In genomic region chr2:191202881-191203397, GRCh38 we compare ENCODE assay signal across 12 cellular contexts. TPM values are rescaled to one million over a fixed set of nuclear protein-coding genes. Genes with fewer than 3 reads are reported as not detected.
DNase-seq lines count a peak whose midpoint lies in the region; ATAC-seq, FAIRE-seq and TF ChIP-seq lines count a peak whose summit lies in the region.
"Had no signal": no experiment of that assay in that cellular context is flagged by ENCODE, and none has a peak within 500 bp of the region (broad histone marks: within the 10 kb centered on the region; RNA-seq: fewer than 3 reads in every experiment).

No MANE protein-coding gene starts in this region.

- POLR2A ChIA-PET in SK-N-SH (lab: Yijun Ruan, JAX): no interaction called here
- POLR2A ChIA-PET in activated CD4-positive, alpha-beta memory T cell treated with anti-CD3 and anti-CD28 coated beads, Interleukin-2, amount 10 ng/mL, durations not matched to agents 7 days and 5 days (lab: Charles Lee): no interaction called here

- H2AFZ ChIP-seq in SK-N-SH (ENCODE audit: low read depth) (peak overlapping the region; percentile 17; the same call in 1 of the 2 replicates), smooth muscle cell (ENCODE audit: low read depth) (peak overlapping the region; percentile 49)

- H3K79me2 ChIP-seq in SK-N-SH (ENCODE audit: insufficient read depth): no peaks in the 10 kb centered on the region
- H3K79me2 ChIP-seq in smooth muscle cell (ENCODE audit: low read depth): no peaks in the 10 kb centered on the region

- H3K36me3 ChIP-seq in SK-N-SH (replicated peaks in 1 of 2; ENCODE audit: control insufficient read depth in 1 of 2, insufficient read depth in 2 of 2, low read length in 1 of 2) (no peaks in the 10 kb centered on the region), smooth muscle cell (ENCODE audit: low read depth) (no peaks in the 10 kb centered on the region)

- TF ChIP-seq CTCF in SK-N-SH (IDR thresholded peaks at IDR 0.05): no peak
- no peak for TF ChIP-seq CTCF in smooth muscle cell (IDR thresholded peaks at IDR 0.05; ENCODE audit: borderline replicate concordance, insufficient read depth, poor library complexity, severe bottlenecking)

- H3K9me3 ChIP-seq in SK-N-SH (no peaks in the 10 kb centered on the region), smooth muscle cell (replicated peaks; ENCODE audit: low read depth) (no peaks in the 10 kb centered on the region)

- intact Hi-C loops in Right ventricle myocardium superior (cut with DNase I): no loop called here

- no peaks in the 10 kb centered on the region for H3K27me3 ChIP-seq in SK-N-SH (ENCODE audit: insufficient read depth)
- H3K27me3 ChIP-seq in smooth muscle cell (ENCODE audit: low read depth): no peaks in the 10 kb centered on the region

- no peak for TF ChIP-seq RAD21 in SK-N-SH (IDR thresholded peaks at IDR 0.05; ENCODE audit: low read length)

- no peak overlapping the region for H3K4me3 Mint-ChIP-seq in activated CD4-positive, alpha-beta memory T cell treated with anti-CD3 and anti-CD28 coated beads, Interleukin-2, amount 10 ng/mL, durations not matched to agents 7 days and 5 days
- H3K4me3 Mint-ChIP-seq: type B pancreatic cell had no signal

- 0 out of 2 replicates have a peak overlapping the region, but pooled peaks have one; percentile 6 for H3K4me2 ChIP-seq in SK-N-SH
- H3K4me2 ChIP-seq in smooth muscle cell: peak overlapping the region; percentile 69

- WGBS in SK-N-SH (ENCODE audit: low lambda C conversion rate): 38% methylated on average over 5 of the region's 5 CpGs
- WGBS in smooth muscle cell (ENCODE audit: low lambda C conversion rate): 18% methylated on average over 5 of the region's 5 CpGs

- ATAC-seq in SK-N-SH treated with all-trans-retinoic acid at 6 μM for 48 hours: no peak; the same call in 2 of the 3 replicates
- peak; percentile 83 for ATAC-seq in Right ventricle myocardium superior (ENCODE audit: poor library complexity)
- no peak for ATAC-seq in HG03108 (IDR thresholded peaks at IDR 0.05; ENCODE audit: unreplicated experiment)

- H3K9me2 ChIP-seq in SK-N-SH: no peaks in the 10 kb centered on the region

- no peaks in the 10 kb centered on the region for H4K20me1 ChIP-seq in SK-N-SH (ENCODE audit: insufficient read depth)
- no peaks in the 10 kb centered on the region for H4K20me1 ChIP-seq in smooth muscle cell (ENCODE audit: low read depth)

- H3K27me3 Mint-ChIP-seq in activated CD4-positive, alpha-beta memory T cell treated with anti-CD3 and anti-CD28 coated beads, Interleukin-2, amount 10 ng/mL, durations not matched to agents 7 days and 5 days: no peaks in the 10 kb centered on the region
- H3K27me3 Mint-ChIP-seq: type B pancreatic cell had no signal

- no peak for FAIRE-seq in GM12891 (lab: Jason Lieb, UNC)
- FAIRE-seq: GM18507 had no signal

- DNase-seq in SK-N-SH (no peak), Right ventricle myocardium superior (no peak), smooth muscle cell (lab: John Stamatoyannopoulos, UW; ENCODE audit: unreplicated experiment) (no peak), GM12891 (ENCODE audit: insufficient read length, low spot score) (no peak), retina (no peak)
- peak; percentile 33 for DNase-seq in activated CD4-positive, alpha-beta memory T cell treated with anti-CD3 and anti-CD28 coated beads, Interleukin-2, amount 10 ng/mL, durations not matched to agents 7 days and 5 days
- DNase-seq: ACHN, SHP77 had no signal

- peaks cover 26% of the 10 kb centered on the region for H3K36me3 Mint-ChIP-seq in activated CD4-positive, alpha-beta memory T cell treated with anti-CD3 and anti-CD28 coated beads, Interleukin-2, amount 10 ng/mL, durations not matched to agents 7 days and 5 days (ENCODE audit: low read depth)
- H3K36me3 Mint-ChIP-seq: type B pancreatic cell had no signal

- peaks cover 4% of the 10 kb centered on the region for H3K9me3 Mint-ChIP-seq in activated CD4-positive, alpha-beta memory T cell treated with anti-CD3 and anti-CD28 coated beads, Interleukin-2, amount 10 ng/mL, durations not matched to agents 7 days and 5 days

- no peak for TF ChIP-seq EP300 in SK-N-SH (IDR thresholded peaks at IDR 0.05; ENCODE audit: borderline replicate concordance in 1 of 2, low read depth in 1 of 2, low read length in 1 of 2)

- 0 out of 4 replicates have a peak, but pooled peaks cover 0 to 11% of the 10 kb centered on the region in 2 experiments for H3K4me1 ChIP-seq in SK-N-SH (ENCODE audit: control insufficient read depth in 1 of 2, insufficient read depth in 2 of 2, low read depth in 1 of 2, low read length in 1 of 2)
- H3K4me1 ChIP-seq in smooth muscle cell (ENCODE audit: low read depth): no peaks in the 10 kb centered on the region

- no peak for TF ChIP-seq POLR2A in GM12891 (IDR thresholded peaks at IDR 0.05; ENCODE audit: low read depth, low read length)

- H3K4me3 ChIP-seq in SK-N-SH (ENCODE audit: low read depth in 2 of 2, low read length in 1 of 2) (no peak overlapping the region), smooth muscle cell (no peak overlapping the region)

- peak overlapping the region; percentile 73 for H3K27ac Mint-ChIP-seq in activated CD4-positive, alpha-beta memory T cell treated with anti-CD3 and anti-CD28 coated beads, Interleukin-2, amount 10 ng/mL, durations not matched to agents 7 days and 5 days
- H3K27ac Mint-ChIP-seq: type B pancreatic cell had no signal

- no peaks in the 10 kb centered on the region for H3F3A ChIP-seq in SK-N-SH (replicated peaks; ENCODE audit: insufficient read depth)
- H3F3A ChIP-seq in smooth muscle cell (ENCODE audit: low read depth): peaks cover 7% of the 10 kb centered on the region

- CTCF ChIA-PET in SK-N-SH (lab: Yijun Ruan, JAX): interaction anchor here (0.9 kb wide), 1 partner anchor 15 kb away, joined by 3 read pairs; no protein-coding TSS in a partner anchor
- CTCF ChIA-PET in activated CD4-positive, alpha-beta memory T cell treated with anti-CD3 and anti-CD28 coated beads, Interleukin-2, amount 10 ng/mL, durations not matched to agents 7 days and 5 days (lab: Charles Lee): no interaction called here

- peaks cover 48% of the 10 kb centered on the region for H3K4me1 Mint-ChIP-seq in activated CD4-positive, alpha-beta memory T cell treated with anti-CD3 and anti-CD28 coated beads, Interleukin-2, amount 10 ng/mL, durations not matched to agents 7 days and 5 days

- H3K9ac ChIP-seq in SK-N-SH (no peak overlapping the region), smooth muscle cell (ENCODE audit: low read depth) (peak overlapping the region; percentile 92)

- H3K27ac ChIP-seq in SK-N-SH (ENCODE audit: low read depth in 2 of 2, low read length in 1 of 2): peak overlapping the region in 1 of 2 experiments; percentile 47; a peak in 2 of 4 replicates
- H3K27ac ChIP-seq in smooth muscle cell (ENCODE audit: low read depth): peak overlapping the region; percentile 100

TF ChIP-seq in SK-N-SH, 30 proteins besides CTCF, POLR2A, EP300 and RAD21 (continues in another document):
- TF ChIP-seq RXRA (IDR thresholded peaks at IDR 0.05; ENCODE audit: borderline replicate concordance, low read depth) (no peak), NRF1 (IDR thresholded peaks at IDR 0.05; ENCODE audit: low read depth, low read length) (no peak), YY1 (IDR thresholded peaks at IDR 0.05; ENCODE audit: low read depth) (no peak), ELF1 (IDR thresholded peaks at IDR 0.05) (no peak)

TF ChIP-seq in SK-N-SH treated with all-trans-retinoic acid at 6 μM for 48 hours, 23 proteins besides CTCF, POLR2A, EP300 and RAD21:
- no peak for TF ChIP-seq CSDC2 (CRISPR knock-in tag; IDR thresholded peaks at IDR 0.05)
TF ChIP-seq in SK-N-SH treated with all-trans-retinoic acid at 6 μM for 48 hours: peak in this region for 0.

TF ChIP-seq in GM12891, 5 proteins besides CTCF, POLR2A, EP300 and RAD21:
- TF ChIP-seq POU2F2 (IDR thresholded peaks at IDR 0.05; ENCODE audit: low read depth, low read length) (no peak), TAF1 (IDR thresholded peaks at IDR 0.05; ENCODE audit: low read depth, low read length) (no peak), PAX5 (IDR thresholded peaks at IDR 0.05; ENCODE audit: insufficient read depth, low read length, severe bottlenecking) (no peak), SPI1 (IDR thresholded peaks at IDR 0.05; ENCODE audit: low read depth, low read length) (no peak), POLR2AphosphoS5 (IDR thresholded peaks at IDR 0.05; ENCODE audit: low read depth, low read length) (no peak)

RNA-seq across cellular contexts. Expression of gene MYO1B, which starts 42.3 kb away (rescaled TPM):
- 20.2 and 26.5 TPM in 2 replicates for polyA plus RNA-seq in SK-N-SH (2012; rRNA removed)
- polyA plus RNA-seq in SK-N-SH (2012; cell fraction: cytosol; rRNA removed): 31.0 and 32.2 TPM in 2 replicates
- 12.7 and 29.2 TPM in 2 replicates for polyA plus RNA-seq in SK-N-SH (2012; cell fraction: nucleus; rRNA removed)
- total RNA-seq in activated CD4-positive, alpha-beta memory T cell treated with anti-CD3 and anti-CD28 coated beads, Interleukin-2, amount 10 ng/mL, durations not matched to agents 7 days and 5 days: 1 to 10 TPM; 2.1 to 2.9 TPM
- total RNA-seq in Right ventricle myocardium superior: 16.8 TPM
- total RNA-seq in smooth muscle cell: 133 and 146 TPM in 2 replicates
- polyA plus RNA-seq in smooth muscle cell: 58.8 and 69.1 TPM in 2 replicates
- 1.0 TPM for polyA plus RNA-seq in GM12891 (2012; ENCODE audit: low read depth, missing spikeins)

RNA-seq across cellular contexts. Expression of gene STAT4, which starts 52.1 kb away (rescaled TPM):
- 0.12 and 0.19 TPM in 2 replicates for polyA plus RNA-seq in SK-N-SH (2012; rRNA removed)
- 0.10 and 0.16 TPM in 2 replicates for polyA plus RNA-seq in SK-N-SH (2012; cell fraction: cytosol; rRNA removed)
- 0.18 and 0.76 TPM in 2 replicates for polyA plus RNA-seq in SK-N-SH (2012; cell fraction: nucleus; rRNA removed)
- total RNA-seq in activated CD4-positive, alpha-beta memory T cell treated with anti-CD3 and anti-CD28 coated beads, Interleukin-2, amount 10 ng/mL, durations not matched to agents 7 days and 5 days: 100 to 1,000 TPM; 122 to 124 TPM
- 0.70 TPM for total RNA-seq in Right ventricle myocardium superior
- 0.85 and 8.4 TPM in 2 replicates for total RNA-seq in smooth muscle cell
- polyA plus RNA-seq in smooth muscle cell: 0.89 TPM in 1 of 2 replicates, not detected in the other
- 1.8 TPM for polyA plus RNA-seq in GM12891 (2012; ENCODE audit: low read depth, missing spikeins)

Comparison
In these comparisons a context has a peak if more than half of its experiments do, and no peak if none do; other contexts are left out.
1. RNA of gene STAT4, which starts 52.1 kb away (total RNA-seq): 122 to 124 TPM in activated CD4-positive, alpha-beta memory T cell treated with anti-CD3 and anti-CD28 coated beads, Interleukin-2, amount 10 ng/mL, durations not matched to agents 7 days and 5 days; 0.85 to 8.4 TPM in smooth muscle cell and 0.70 TPM in Right ventricle myocardium superior (single experiment); every median in the first group is over 10 times any median in the second.